12 cellular contexts compared by ENCODE assay signal in the genomic region with DNA sequence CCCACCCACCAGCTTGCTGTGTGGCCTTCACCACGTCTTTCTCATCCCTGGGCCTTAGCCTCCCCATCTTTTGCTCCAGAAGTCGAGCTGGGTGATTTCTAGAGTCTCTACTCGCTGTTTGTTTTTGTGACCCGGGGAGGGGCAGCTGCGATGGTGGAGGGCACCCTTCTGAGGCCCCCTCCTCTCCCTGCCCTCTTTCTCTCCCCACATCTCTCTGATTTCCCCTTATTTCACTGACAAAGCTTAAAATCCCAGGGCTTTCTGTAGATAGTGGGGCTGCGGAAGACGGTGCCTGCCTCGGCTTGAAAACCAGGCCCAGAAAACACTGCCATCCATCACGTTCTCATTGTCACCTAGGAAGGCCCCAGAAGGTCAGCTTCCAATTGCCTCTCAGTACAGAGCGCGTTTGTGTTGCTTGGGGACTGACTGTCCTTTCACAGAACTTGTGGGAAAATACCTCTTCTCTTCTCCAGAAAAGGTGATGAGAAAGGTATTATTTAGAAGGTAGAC.
DNase-seq lines count a peak whose midpoint lies in the region; ATAC-seq, FAIRE-seq and TF ChIP-seq lines count a peak whose summit lies in the region.
"Had no signal": no experiment of that assay in that cellular context is flagged by ENCODE, and none has a peak within 500 bp of the region (broad histone marks: within the 10 kb centered on the region; RNA-seq: fewer than 3 reads in every experiment).

No MANE protein-coding gene starts in this region.

- peaks cover 5% of the 10 kb centered on the region for H3K4me1 ChIP-seq in A549
- peaks cover 10 to 20% (median 15%) of the 10 kb centered on the region in 4 experiments for H3K4me1 ChIP-seq in H1 (replicated peaks in 1 of 4; ENCODE audit: control insufficient read depth in 3 of 4, insufficient read depth in 4 of 4, low read length in 3 of 4)
- peaks cover 2% of the 10 kb centered on the region for H3K4me1 ChIP-seq in osteoblast (ENCODE audit: insufficient read depth, low read length)

- no peaks in the 10 kb centered on the region for H3K79me1 ChIP-seq in H1 (ENCODE audit: low read depth, low read length)

- H3K36me3 ChIP-seq in H1 (ENCODE audit: control insufficient read depth in 2 of 4, insufficient read depth in 4 of 4, low read length in 3 of 4): no peaks in the 10 kb centered on the region
- no peaks in the 10 kb centered on the region for H3K36me3 ChIP-seq in osteoblast (ENCODE audit: insufficient read depth, low read length)
- H3K36me3 ChIP-seq: left ventricle myocardium inferior had no signal

- no peak overlapping the region for H3K23ac ChIP-seq in H1 (ENCODE audit: insufficient read length)

- H3K23me2 ChIP-seq in H1 (ENCODE audit: low read depth, low read length): no peaks in the 10 kb centered on the region

- peaks cover 0 to 4% (median 1%) of the 10 kb centered on the region in 4 experiments; a peak in 4 of 7 replicates for H3K27me3 ChIP-seq in H1 (replicated peaks in 1 of 4; ENCODE audit: control insufficient read depth in 3 of 4, extremely low read depth in 1 of 4, insufficient read depth in 3 of 4, low read length in 3 of 4)
- no peaks in the 10 kb centered on the region for H3K27me3 ChIP-seq in osteoblast (ENCODE audit: insufficient read depth, low read length)

- TF ChIP-seq CTCF in A549 (IDR thresholded peaks at IDR 0.05) (no peak), NB4 (IDR thresholded peaks at IDR 0.05; ENCODE audit: low read depth, low read length) (no peak), H1 (IDR thresholded peaks at IDR 0.05; ENCODE audit: control extremely low read depth in 1 of 3, insufficient read depth in 1 of 3, low read depth in 1 of 3, low read length in 3 of 3) (no peak), osteoblast (IDR thresholded peaks at IDR 0.05; ENCODE audit: extremely low read depth, low read depth, low read length) (no peak)

- no peak overlapping the region for H3K4ac ChIP-seq in H1 (replicated peaks; ENCODE audit: insufficient read length, low read depth, low read length)

- H4K20me1 ChIP-seq in H1 (replicated peaks in 1 of 2; ENCODE audit: control insufficient read depth in 1 of 2, insufficient read depth in 2 of 2, low read length in 2 of 2) (no peaks in the 10 kb centered on the region), osteoblast (ENCODE audit: insufficient read depth, low read length) (no peaks in the 10 kb centered on the region)

- DNase-seq in A549 (ENCODE audit: low read depth in 1 of 2, low spot score in 1 of 2): no peak
- peak; percentile 5 for DNase-seq in NB4 (ENCODE audit: low read depth)
- no peak for DNase-seq in H1 (ENCODE audit: low read depth in 1 of 2, low spot score in 2 of 2)
- peak; percentile 50 for DNase-seq in osteoblast (ENCODE audit: insufficient read length, low spot score, missing footprints)
- DNase-seq in NCI-H524 treated with DMSO at 0.1 percent for 48 hours (lab: John Stamatoyannopoulos, UW): no peak
- no peak for DNase-seq in glomerular visceral epithelial cell (ENCODE audit: extremely low spot score)
- no peak for DNase-seq in putamen (ENCODE audit: low spot score)
- DNase-seq: DMS79 treated with DMSO at 0.1 percent for 48 hours, left ventricle myocardium inferior, NCI-H1930, T1000 had no signal

- no peak overlapping the region for H3K14ac ChIP-seq in H1 (ENCODE audit: insufficient read length)

- H3K4me3 ChIP-seq in A549: no peak overlapping the region; the same call in 2 of the 3 replicates
- H3K4me3 ChIP-seq in NB4 (ENCODE audit: low read depth, low read length): no peak overlapping the region
- no peak overlapping the region; a peak in 1 of 8 replicates for H3K4me3 ChIP-seq in H1 (ENCODE audit: extremely low read depth in 1 of 4, insufficient read depth in 2 of 4, low read depth in 3 of 4, low read length in 4 of 4)
- no peak overlapping the region for H3K4me3 ChIP-seq in osteoblast (ENCODE audit: insufficient read depth, low read length)

- no peak overlapping the region for H4K5ac ChIP-seq in H1 (ENCODE audit: insufficient read length, low read depth, low read length)

- H3K9ac ChIP-seq in H1 (replicated peaks in 1 of 4; ENCODE audit: extremely low read depth in 1 of 4, low read depth in 3 of 4, low read length in 3 of 4): no peak overlapping the region

- POLR2A ChIA-PET in A549 (lab: Yijun Ruan, JAX): no interaction called here
- POLR2A ChIA-PET in H1 (lab: Charles Lee; ENCODE audit: partially characterized antibody): interaction anchor here (1.0 to 1.5 kb wide), 3 partner anchors 13 to 98 kb away, joined by 3 to 5 read pairs (median 3); no protein-coding TSS in a partner anchor

- WGBS in A549 (ENCODE audit: missing lambda C conversion rate): 85% methylated on average over 11 of the region's 11 CpGs
- 56% methylated on average over 11 of the region's 11 CpGs; no CpG with 5 or more reads in 1 of the 2 experiments for WGBS in H1 (ENCODE audit: extremely low coverage in 1 of 2, insufficient coverage in 1 of 2, insufficient read length in 1 of 2, insufficient replicate concordance in 2 of 2, low coverage in 1 of 2, low lambda C conversion rate in 2 of 2, missing lambda C conversion rate in 1 of 2), 2 experiments

- CTCF ChIA-PET in A549 (lab: Yijun Ruan, JAX) (interaction anchor here (0.7 to 1.9 kb wide), 3 partner anchors 30 to 438 kb away, joined by 3 to 5 read pairs (median 4); no protein-coding TSS in a partner anchor), H1 (lab: Charles Lee; ENCODE audit: partially characterized antibody) (interaction anchor here (1.0 to 3.2 kb wide), 7 partner anchors 11 to 222 kb away, joined by 3 to 8 read pairs (median 4); no protein-coding TSS in a partner anchor)

- peak overlapping the region; percentile 66; the same call in 1 of the 2 replicates for H2BK20ac ChIP-seq in H1 (ENCODE audit: low read length)

- no peak for TF ChIP-seq POLR2A in A549 (IDR thresholded peaks at IDR 0.05; ENCODE audit: low read length)
- no peak for TF ChIP-seq POLR2A in NB4 (IDR thresholded peaks at IDR 0.05; ENCODE audit: extremely low read depth, insufficient read length)
- TF ChIP-seq POLR2A in H1 (IDR thresholded peaks at IDR 0.05; ENCODE audit: control extremely low read depth in 1 of 2, low read depth in 2 of 2, low read length in 2 of 2): no peak

- H2BK5ac ChIP-seq in H1 (ENCODE audit: low read depth, low read length): peak overlapping the region; percentile 85; the same call in 1 of the 2 replicates

- FAIRE-seq in A549 (lab: Jason Lieb, UNC): no peak
- FAIRE-seq in H1 (lab: Jason Lieb, UNC): no peak

- ATAC-seq in A549: no peak; a peak in 1 of 6 replicates
- no peak for ATAC-seq in GM19467 (IDR thresholded peaks at IDR 0.05; ENCODE audit: unreplicated experiment)

- H4K8ac ChIP-seq in H1 (ENCODE audit: extremely low read depth, insufficient read depth, low read length): no peak overlapping the region

- H3K9me3 ChIP-seq in A549 (peaks cover 4% of the 10 kb centered on the region; the same call in 1 of the 3 replicates), H1 (ENCODE audit: insufficient read depth in 2 of 2, low read depth in 1 of 2, low read length in 1 of 2) (peaks cover 0 to 4% of the 10 kb centered on the region in 2 experiments; a peak in 1 of 4 replicates), osteoblast (ENCODE audit: low read depth, low read length) (no peaks in the 10 kb centered on the region)

- peak overlapping the region; percentile 71 for H3K18ac ChIP-seq in H1 (ENCODE audit: extremely low read depth, low read length)

- H3K79me2 ChIP-seq in H1 (ENCODE audit: control insufficient read depth in 1 of 2, insufficient read depth in 2 of 2, low read length in 2 of 2) (no peaks in the 10 kb centered on the region), osteoblast (ENCODE audit: insufficient read depth, low read length) (no peaks in the 10 kb centered on the region)

- no peak overlapping the region for H2AK5ac ChIP-seq in H1 (ENCODE audit: low read depth, low read length)

- no peak overlapping the region for H2BK15ac ChIP-seq in H1 (ENCODE audit: low read length)

- TF ChIP-seq EP300 in A549 (IDR thresholded peaks at IDR 0.05): no peak
- TF ChIP-seq EP300 in H1 (IDR thresholded peaks at IDR 0.05; ENCODE audit: borderline replicate concordance in 1 of 2, low read depth in 2 of 2, low read length in 2 of 2): no peak

- TF ChIP-seq RAD21 in A549 (conservative IDR thresholded peaks at IDR 0.05 in 1 of 2, IDR thresholded peaks at IDR 0.05 in 1 of 2): no peak
- no peak for TF ChIP-seq RAD21 in H1 (IDR thresholded peaks at IDR 0.05 in 1 of 2, conservative IDR thresholded peaks at IDR 0.05 in 1 of 2; ENCODE audit: low read depth in 2 of 2, low read length in 2 of 2)

- H3K27ac ChIP-seq in A549 (peak overlapping the region; percentile 73 to 84; a peak in 5 of 6 replicates), H1 (ENCODE audit: low read depth, low read length) (no peak overlapping the region), osteoblast (ENCODE audit: low read depth, low read length) (no peak overlapping the region)

- peak overlapping the region; percentile 84 for H4K91ac ChIP-seq in H1 (replicated peaks; ENCODE audit: insufficient read length, low read length)

- peak overlapping the region; percentile 66 for H2BK120ac ChIP-seq in H1 (replicated peaks; ENCODE audit: low read depth, low read length)

- H2BK12ac ChIP-seq in H1 (ENCODE audit: low read depth, low read length): peak overlapping the region; percentile 35

- H3K4me2 ChIP-seq in A549 (peak overlapping the region; percentile 86), H1 (ENCODE audit: insufficient read depth in 1 of 2, low read depth in 2 of 2, low read length in 2 of 2) (peak overlapping the region; percentile 16 to 58; a peak in 3 of 4 replicates), osteoblast (ENCODE audit: insufficient read depth, low read length) (no peak overlapping the region)

- H2AFZ ChIP-seq in H1 (ENCODE audit: low read length) (no peak overlapping the region), osteoblast (ENCODE audit: low read length) (no peak overlapping the region)

- no peak overlapping the region for H3K56ac ChIP-seq in H1 (replicated peaks; ENCODE audit: insufficient read length, low read depth, low read length)

TF ChIP-seq in A549, 52 proteins besides CTCF, POLR2A, EP300 and RAD21 (continues in another document):
- no peak for TF ChIP-seq HOXB5 (CRISPR knock-in tag; IDR thresholded peaks at IDR 0.05)
- TF ChIP-seq, protein P1, sequence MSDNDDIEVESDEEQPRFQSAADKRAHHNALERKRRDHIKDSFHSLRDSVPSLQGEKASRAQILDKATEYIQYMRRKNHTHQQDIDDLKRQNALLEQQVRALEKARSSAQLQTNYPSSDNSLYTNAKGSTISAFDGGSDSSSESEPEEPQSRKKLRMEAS (IDR thresholded peaks at IDR 0.05): no peak
- TF ChIP-seq RCOR1 (IDR thresholded peaks at IDR 0.05; ENCODE audit: low read depth, low read length): no peak
- no peak for TF ChIP-seq SREBF2 (IDR thresholded peaks at IDR 0.05)

TF ChIP-seq in H1, 55 proteins besides CTCF, POLR2A, EP300 and RAD21 (continues in another document):
- TF ChIP-seq, protein P2, sequence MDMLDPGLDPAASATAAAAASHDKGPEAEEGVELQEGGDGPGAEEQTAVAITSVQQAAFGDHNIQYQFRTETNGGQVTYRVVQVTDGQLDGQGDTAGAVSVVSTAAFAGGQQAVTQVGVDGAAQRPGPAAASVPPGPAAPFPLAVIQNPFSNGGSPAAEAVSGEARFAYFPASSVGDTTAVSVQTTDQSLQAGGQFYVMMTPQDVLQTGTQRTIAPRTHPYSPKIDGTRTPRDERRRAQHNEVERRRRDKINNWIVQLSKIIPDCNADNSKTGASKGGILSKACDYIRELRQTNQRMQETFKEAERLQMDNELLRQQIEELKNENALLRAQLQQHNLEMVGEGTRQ (IDR thresholded peaks at IDR 0.05; ENCODE audit: low read length): no peak

Comparison
In these comparisons a context has a peak if more than half of its experiments do, and no peak if none do; other contexts are left out.
1. DNase-seq: peak in NB4 (single experiment) and osteoblast (single experiment); none in A549 (0 of 2), H1 (0 of 2), NCI-H524 treated with DMSO at 0.1 percent for 48 hours (single experiment), glomerular visceral epithelial cell (single experiment) and putamen (single experiment).
2. H3K27ac ChIP-seq: peak in A549 (2 of 2); none in H1 (single experiment) and osteoblast (single experiment).